8 cellular contexts compared by ENCODE assay signal in genomic region chr3:50292159-50292923, GRCh38. TPM values are rescaled to one million over a fixed set of nuclear protein-coding genes. Genes with fewer than 3 reads are reported as not detected.
A peak's percentile ranks its signal among the peaks of the same experiment; 100 is the strongest.
DNase-seq lines count a peak whose midpoint lies in the region; ATAC-seq and TF ChIP-seq lines count a peak whose summit lies in the region.

Gene IFRD2, minus strand, starts transcription at chr3:50292429. Its CDS starts 155 bp downstream, at chr3:50292274.

- H3K4me1 Mint-ChIP-seq in dendritic cell treated with granulocyte-macrophage colony-stimulating factor and Interleukin-4, amounts not matched to agents 40 ng/mL and 50 ng/mL, for 4 days (ENCODE audit: low read depth) = peaks cover 17% of the 10 kb centered on the region

- no peaks in the 10 kb centered on the region for H3K27me3 ChIP-seq in left lung

- no peaks in the 10 kb centered on the region for H3K27me3 Mint-ChIP-seq in dendritic cell treated with granulocyte-macrophage colony-stimulating factor and Interleukin-4, amounts not matched to agents 40 ng/mL and 50 ng/mL, for 4 days

- peak within 1 kb of the TSS; percentile 69 to 84 for H3K27ac ChIP-seq in left lung

- H3K9me3 Mint-ChIP-seq in dendritic cell treated with granulocyte-macrophage colony-stimulating factor and Interleukin-4, amounts not matched to agents 40 ng/mL and 50 ng/mL, for 4 days = no peaks in the 10 kb centered on the region

- peaks cover 11 to 20% of the 10 kb centered on the region in 2 donors for H3K4me1 ChIP-seq in left lung

- intact Hi-C loops in dendritic cell treated with granulocyte-macrophage colony-stimulating factor and Interleukin-4, amounts not matched to agents 40 ng/mL and 50 ng/mL, for 4 days (cut with micrococcal nuclease) = loop anchor here (1.0 kb wide), 1 partner anchor 45 kb away; no protein-coding TSS in a partner anchor
- intact Hi-C loops in left lung (cut with DNase I) = no loop called here

- H3K4me3 Mint-ChIP-seq in dendritic cell treated with granulocyte-macrophage colony-stimulating factor and Interleukin-4, amounts not matched to agents 40 ng/mL and 50 ng/mL, for 4 days = peak within 1 kb of the TSS; percentile 76

- TF ChIP-seq CTCF in left lung (IDR thresholded peaks at IDR 0.05) = no peak

- H3K9me3 ChIP-seq in left lung = no peaks in the 10 kb centered on the region

- H3K27ac Mint-ChIP-seq in dendritic cell treated with granulocyte-macrophage colony-stimulating factor and Interleukin-4, amounts not matched to agents 40 ng/mL and 50 ng/mL, for 4 days = peak within 1 kb of the TSS; percentile 80

- peak within 1 kb of the TSS; percentile 94 to 97 for H3K4me3 ChIP-seq in left lung

- ATAC-seq in GM19372 (IDR thresholded peaks at IDR 0.05; ENCODE audit: low read depth, unreplicated experiment) (peak; percentile 96), HG03558 (IDR thresholded peaks at IDR 0.05; ENCODE audit: extremely low read depth, unreplicated experiment) (peak; percentile 89), left lung (peak; percentile 97)

- peaks cover 44% of the 10 kb centered on the region for H3K36me3 Mint-ChIP-seq in dendritic cell treated with granulocyte-macrophage colony-stimulating factor and Interleukin-4, amounts not matched to agents 40 ng/mL and 50 ng/mL, for 4 days (ENCODE audit: low read depth)

- peaks cover 0 to 37% of the 10 kb centered on the region in 2 donors for H3K36me3 ChIP-seq in left lung

- DNase-seq in C1 segment of cervical spinal cord (lab: John Stamatoyannopoulos, UW) = peak; percentile 68 to 98 (median 96)
- peak; percentile 78 for DNase-seq in NCI-H748 treated with DMSO at 0.1 percent for 48 hours (lab: John Stamatoyannopoulos, UW)
- peak; percentile 84 to 93 for DNase-seq in activated CD4-positive, alpha-beta T cell treated with anti-CD3 and anti-CD28 coated beads, Interleukin-2, amount 50 U/mL, for 24 hours (ENCODE audit: low read depth in 1 of 2, low spot score in 1 of 2)
- DNase-seq in left lung = peak; percentile 98 to 99
- peak; percentile 87 to 91 for DNase-seq in stimulated activated CD4-positive, alpha-beta T cell treated with anti-CD3 and anti-CD28 coated beads, Interleukin-2, amount 100 ng/mL, for 48 hours

RNA-seq across cellular contexts. Expression of gene IFRD2, which starts in this region (rescaled TPM):
- 100 to 1,000 TPM in 1 of 2 donors, 10 to 100 TPM in 1; 55.0 to 104 TPM for total RNA-seq in left lung

Comparison
In these comparisons a context has a peak if more than half of its experiments do, and no peak if none do; other contexts are left out.
1. Peak in every context shown above with its lines: DNase-seq, ATAC-seq, H3K4me3 ChIP-seq and H3K27ac ChIP-seq.